8 cellular contexts compared by ENCODE assay signal in genomic region chr13:51814825-51815650, GRCh38. TPM values are rescaled to one million over a fixed set of nuclear protein-coding genes. Genes with fewer than 3 reads are reported as not detected.
DNase-seq lines count a peak whose midpoint lies in the region; ATAC-seq lines count a peak whose summit lies in the region.

No MANE protein-coding gene starts in this region.

- no peaks in the 10 kb centered on the region for H3K9me3 ChIP-seq in BLaER1 treated with 17β-estradiol and CSF1 and Interleukin-3, amounts not matched to agents 10 nM and 100 nM (replicated peaks in 1 of 11)

- peak; percentile 67 for DNase-seq in NCI-H2171 (lab: John Stamatoyannopoulos, UW)
- peak; percentile 58 for DNase-seq in activated CD4-positive, alpha-beta T cell treated with anti-CD3 and anti-CD28 coated beads for 1 hour
- peak; percentile 77 for DNase-seq in dermis blood vessel endothelial cell
- DNase-seq in medulla oblongata (ENCODE audit: extremely low spot score), result peak; percentile 83
- peak; percentile 54 to 60 for DNase-seq in stimulated activated CD8-positive, alpha-beta memory T cell treated with anti-CD3 and anti-CD28 coated beads, Interleukin-2, amount 100 ng/mL, for 1 hour (ENCODE audit: low read depth in 2 of 2)

- H3K4me2 ChIP-seq in BLaER1 treated with 17β-estradiol and CSF1 and Interleukin-3, amounts not matched to agents 10 nM and 100 nM, result peak overlapping the region; percentile 72 to 93 (median 87)

- H3K9ac ChIP-seq in BLaER1 treated with 17β-estradiol and CSF1 and Interleukin-3, amounts not matched to agents 10 nM and 100 nM, result peak overlapping the region in 10 of 11 experiments; percentile 25 to 53 (median 40); a peak in 12 of 22 replicates

- H4K20me1 ChIP-seq in BLaER1 treated with 17β-estradiol and CSF1 and Interleukin-3, amounts not matched to agents 10 nM and 100 nM, result no peaks in the 10 kb centered on the region

- H3K27me3 ChIP-seq in BLaER1 treated with 17β-estradiol and CSF1 and Interleukin-3, amounts not matched to agents 10 nM and 100 nM, result no peaks in the 10 kb centered on the region

- ATAC-seq in GM18873 (IDR thresholded peaks at IDR 0.05; ENCODE audit: low FRiP score, unreplicated experiment), result peak; percentile 77
- peak; percentile 58 for ATAC-seq in HG03060 (IDR thresholded peaks at IDR 0.05; ENCODE audit: low read depth, unreplicated experiment)

- H3K27ac ChIP-seq in BLaER1 treated with 17β-estradiol and CSF1 and Interleukin-3, amounts not matched to agents 10 nM and 100 nM, result peak overlapping the region; percentile 1 to 61 (median 45); a peak in 14 of 22 replicates

- peak overlapping the region in 2 of 10 experiments; percentile 4 to 7; a peak in 1 of 20 replicates for H3K4me3 ChIP-seq in BLaER1 treated with 17β-estradiol and CSF1 and Interleukin-3, amounts not matched to agents 10 nM and 100 nM

- no peaks in the 10 kb centered on the region for H3K36me3 ChIP-seq in BLaER1 treated with 17β-estradiol and CSF1 and Interleukin-3, amounts not matched to agents 10 nM and 100 nM

- H3K4me1 ChIP-seq in BLaER1 treated with 17β-estradiol and CSF1 and Interleukin-3, amounts not matched to agents 10 nM and 100 nM, result peaks cover 71 to 96% (median 81%) of the 10 kb centered on the region in 10 experiments

RNA-seq across cellular contexts. Expression of gene DHRS12, which starts 11.1 kb away (rescaled TPM):
- total RNA-seq in dermis blood vessel endothelial cell, result 5.0 and 7.1 TPM in 2 replicates

RNA-seq across cellular contexts. Expression of gene TMEM272, which starts 29.9 kb away (rescaled TPM):
- not detected in 2 replicates for total RNA-seq in dermis blood vessel endothelial cell

RNA-seq across cellular contexts. Expression of gene CCDC70, which starts 46.7 kb away (rescaled TPM):
- total RNA-seq in dermis blood vessel endothelial cell, result not detected in 2 replicates
